8 cellular contexts compared by ENCODE assay signal in the genomic region with DNA sequence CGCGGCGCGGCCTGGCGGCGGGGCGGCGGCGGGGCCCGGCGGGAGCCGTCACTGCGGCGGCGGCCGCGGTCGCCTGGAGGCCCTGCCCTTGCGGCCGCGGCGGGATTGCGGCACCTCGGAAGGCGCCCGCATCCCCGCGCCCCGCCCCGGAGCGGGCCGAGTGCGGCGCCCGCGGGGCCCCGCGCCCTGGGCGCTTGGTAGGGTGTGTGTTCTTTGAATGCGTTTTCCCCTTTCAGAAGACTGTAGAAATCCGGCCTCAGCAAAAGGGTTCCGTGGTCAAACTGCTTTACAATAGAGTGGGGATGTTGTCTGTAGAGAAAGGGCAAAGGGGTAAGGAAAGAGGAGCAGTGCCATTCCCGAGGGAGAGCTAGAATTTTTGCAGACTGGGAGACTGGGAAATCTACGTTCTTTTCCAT. TPM values are rescaled to one million over a fixed set of nuclear protein-coding genes. Genes with fewer than 3 reads are reported as not detected.
A peak's percentile ranks its signal among the peaks of the same experiment; 100 is the strongest.
DNase-seq lines count a peak whose midpoint lies in the region; ATAC-seq, FAIRE-seq and TF ChIP-seq lines count a peak whose summit lies in the region.

No MANE protein-coding gene starts in this region.

- H3K36me3 ChIP-seq in SJSA1 (peaks cover 16% of the 10 kb centered on the region), kidney (ENCODE audit: control insufficient read depth in 1 of 2, insufficient read depth in 2 of 2, low read length in 2 of 2) (no peaks in the 10 kb centered on the region)

- peak overlapping the region; percentile 52 for H3K27ac Mint-ChIP-seq in MCF 10A (ENCODE audit: low read depth, unreplicated experiment)
- H3K27ac Mint-ChIP-seq in stimulated activated naive CD8-positive, alpha-beta T cell treated with anti-CD3 and anti-CD28 coated beads, Interleukin-15, amount 100 ng/mL, for 72 hours = peak overlapping the region; percentile 29 to 92

- no peaks in the 10 kb centered on the region for H3K36me3 Mint-ChIP-seq in MCF 10A (ENCODE audit: insufficient read depth, unreplicated experiment)

- H3K9ac ChIP-seq in kidney (ENCODE audit: low read length in 2 of 2) = peak overlapping the region; percentile 81 to 91

- H3K9me3 ChIP-seq in SJSA1 (replicated peaks) = no peaks in the 10 kb centered on the region
- no peaks in the 10 kb centered on the region for H3K9me3 ChIP-seq in kidney (ENCODE audit: control insufficient read depth in 1 of 2, low read length in 2 of 2)

- intact Hi-C loops in MCF 10A (cut with micrococcal nuclease) = loop anchor here (1.0 to 5.0 kb wide), 3 partner anchors 105 to 210 kb away; no protein-coding TSS in a partner anchor
- intact Hi-C loops in kidney (cut with DNase I) = no loop called here

- ATAC-seq in HG02973 (IDR thresholded peaks at IDR 0.05; ENCODE audit: unreplicated experiment) = peak; percentile 29
- ATAC-seq in stimulated activated naive CD8-positive, alpha-beta T cell treated with anti-CD3 and anti-CD28 coated beads, Interleukin-15, amount 100 ng/mL, for 72 hours = peak; percentile 42

- POLR2A ChIA-PET in MCF 10A (lab: Yijun Ruan, JAX) = interaction anchor here (0.5 to 3.0 kb wide), 17 partner anchors 10 to 404 kb away, joined by 3 to 33 read pairs (median 4); partner anchors contain the start of gene ABHD5

- peak overlapping the region; percentile 91 for H3K4me3 Mint-ChIP-seq in MCF 10A (ENCODE audit: unreplicated experiment)
- peak overlapping the region; percentile 82 to 93 for H3K4me3 Mint-ChIP-seq in stimulated activated naive CD8-positive, alpha-beta T cell treated with anti-CD3 and anti-CD28 coated beads, Interleukin-15, amount 100 ng/mL, for 72 hours

- no peak for FAIRE-seq in kidney (lab: Jason Lieb, UNC)

- H3K4me1 ChIP-seq in SJSA1 (replicated peaks) (peaks cover 9% of the 10 kb centered on the region), kidney (ENCODE audit: control insufficient read depth in 1 of 2, insufficient read depth in 1 of 2, low read depth in 1 of 2, low read length in 2 of 2) (peaks cover 4 to 9% of the 10 kb centered on the region in 2 donors)

- H3K9me3 Mint-ChIP-seq in MCF 10A (ENCODE audit: unreplicated experiment) = no peaks in the 10 kb centered on the region
- no peaks in the 10 kb centered on the region for H3K9me3 Mint-ChIP-seq in stimulated activated naive CD8-positive, alpha-beta T cell treated with anti-CD3 and anti-CD28 coated beads, Interleukin-15, amount 100 ng/mL, for 72 hours

- no peak for TF ChIP-seq CTCF in MCF 10A (IDR thresholded peaks at IDR 0.05; ENCODE audit: unreplicated experiment)
- no peak for TF ChIP-seq CTCF in kidney (IDR thresholded peaks at IDR 0.05; ENCODE audit: borderline replicate concordance, extremely low read depth, insufficient read depth)

- H3K27ac ChIP-seq in SJSA1 (0 out of 2 replicates have a peak overlapping the region, but pooled peaks have one; percentile 31), kidney (ENCODE audit: low read depth in 2 of 2, low read length in 2 of 2) (peak overlapping the region; percentile 61 to 87)

- DNase-seq in stimulated activated CD4-positive, alpha-beta T cell treated with anti-CD3 and anti-CD28 coated beads, Interleukin-2, amount 100 ng/mL, for 24 hours = peak; percentile 34 to 36
- DNase-seq in stimulated activated CD4-positive, alpha-beta T cell treated with anti-CD3 and anti-CD28 coated beads, Interleukin-4, amount 100 ng/mL, for 4 hours = no peak
- peak in 1 of 2 experiments; percentile 36 for DNase-seq in SJSA1 (ENCODE audit: low read depth in 1 of 2, low spot score in 2 of 2)
- DNase-seq in MCF 10A (ENCODE audit: unreplicated experiment) = peak; percentile 29
- DNase-seq in kidney = no peak
- peak; percentile 16 to 27 for DNase-seq in stimulated activated naive CD8-positive, alpha-beta T cell treated with anti-CD3 and anti-CD28 coated beads, Interleukin-15, amount 100 ng/mL, for 72 hours
- DNase-seq in GF-D8 (lab: John Stamatoyannopoulos, UW) = no peak

- H3K27me3 ChIP-seq in SJSA1 (replicated peaks) = peaks cover 9% of the 10 kb centered on the region; the same call in 1 of the 2 replicates

- CTCF ChIA-PET in MCF 10A (lab: Yijun Ruan, JAX) = interaction anchor here (0.6 to 0.7 kb wide), 4 partner anchors 31 to 130 kb away, joined by 3 to 4 read pairs (median 3); no protein-coding TSS in a partner anchor

- peaks cover 10% of the 10 kb centered on the region for H3K27me3 Mint-ChIP-seq in MCF 10A (ENCODE audit: insufficient read depth, unreplicated experiment)
- no peaks in the 10 kb centered on the region for H3K27me3 Mint-ChIP-seq in stimulated activated naive CD8-positive, alpha-beta T cell treated with anti-CD3 and anti-CD28 coated beads, Interleukin-15, amount 100 ng/mL, for 72 hours

- H3K4me1 Mint-ChIP-seq in MCF 10A (ENCODE audit: insufficient read depth, unreplicated experiment) = peaks cover 33% of the 10 kb centered on the region
- peaks cover 48% of the 10 kb centered on the region for H3K4me1 Mint-ChIP-seq in stimulated activated naive CD8-positive, alpha-beta T cell treated with anti-CD3 and anti-CD28 coated beads, Interleukin-15, amount 100 ng/mL, for 72 hours

- H3K4me3 ChIP-seq in SJSA1 (peak overlapping the region; percentile 99), kidney (ENCODE audit: low read length in 2 of 2) (peak overlapping the region; percentile 82 to 97)

- BruUV-seq in MCF 10A (replicated peaks; lab: Mats Ljungman, UMichigan) = no TSS peak

RNA-seq across cellular contexts. Expression of gene SNRK, which starts 0.6 kb away (rescaled TPM):
- 13.5 and 14.8 TPM in 2 replicates for total RNA-seq in SJSA1 (2014; rRNA removed; shearing (Covaris generic))
- total RNA-seq in MCF 10A (2022) (16.6 and 18.0 TPM in 2 replicates), kidney (62.3 TPM)
- polyA plus RNA-seq in kidney (ENCODE audit: insufficient read depth, low read depth, low replicate concordance) = 15.6 TPM

Comparison
In these comparisons a context has a peak if more than half of its experiments do, and no peak if none do; other contexts are left out.
1. DNase-seq: peak in stimulated activated CD4-positive, alpha-beta T cell treated with anti-CD3 and anti-CD28 coated beads, Interleukin-2, amount 100 ng/mL, for 24 hours (2 of 2), MCF 10A (single experiment) and stimulated activated naive CD8-positive, alpha-beta T cell treated with anti-CD3 and anti-CD28 coated beads, Interleukin-15, amount 100 ng/mL, for 72 hours (2 of 2); none in stimulated activated CD4-positive, alpha-beta T cell treated with anti-CD3 and anti-CD28 coated beads, Interleukin-4, amount 100 ng/mL, for 4 hours (0 of 2), kidney (single experiment) and GF-D8 (single experiment).